In the genomic region with DNA sequence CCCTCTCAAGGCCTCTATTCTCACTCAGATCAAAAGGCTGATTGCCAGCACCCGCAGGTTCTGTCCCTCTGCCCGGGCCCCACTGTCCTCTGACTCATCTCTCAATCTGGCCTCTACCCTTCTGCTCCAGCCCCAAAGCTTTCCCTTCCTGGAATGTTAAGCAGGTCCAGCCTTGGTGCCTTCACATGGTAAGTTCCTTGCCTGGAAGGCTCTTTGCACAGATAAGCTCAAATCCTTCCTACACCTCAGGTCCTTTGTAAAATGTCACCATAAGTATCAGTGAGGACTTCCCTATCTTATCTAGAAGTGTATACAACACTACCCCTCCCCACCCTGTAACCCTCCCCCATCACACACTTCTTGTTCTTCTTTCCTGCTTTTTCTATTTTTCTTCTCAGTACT, we compare ENCODE assay signal across 9 cellular contexts. TPM values are rescaled to one million over a fixed set of nuclear protein-coding genes. Genes with fewer than 3 reads are reported as not detected.
A peak's percentile ranks its signal among the peaks of the same experiment; 100 is the strongest.
DNase-seq lines count a peak whose midpoint lies in the region; ATAC-seq, FAIRE-seq and TF ChIP-seq lines count a peak whose summit lies in the region.
"Had no signal": no experiment of that assay in that cellular context is flagged by ENCODE, and none has a peak within 500 bp of the region (broad histone marks: within the 10 kb centered on the region; RNA-seq: fewer than 3 reads in every experiment).

No MANE protein-coding gene starts in this region.

- H3K27me3 Mint-ChIP-seq in effector memory CD8-positive, alpha-beta T cell = no peaks in the 10 kb centered on the region
- H3K27me3 Mint-ChIP-seq: activated CD8-positive, alpha-beta memory T cell treated with anti-CD3 and anti-CD28 coated beads, Interleukin-2, amount 10 ng/mL, durations not matched to agents 7 days and 5 days had no signal

- no peaks in the 10 kb centered on the region for H3K9me3 Mint-ChIP-seq in effector memory CD8-positive, alpha-beta T cell

- H3K4me1 ChIP-seq in left ventricle myocardium inferior = peaks cover 24% of the 10 kb centered on the region

- H3K27ac Mint-ChIP-seq in effector memory CD8-positive, alpha-beta T cell = peak overlapping the region; percentile 20 to 81

- DNase-seq in left ventricle myocardium inferior (no peak), left ventricle myocardium superior (no peak), urothelium cell line (ENCODE audit: low spot score) (peak; percentile 48)
- no peak for DNase-seq in effector memory CD8-positive, alpha-beta T cell
- DNase-seq: activated CD8-positive, alpha-beta memory T cell treated with anti-CD3 and anti-CD28 coated beads, Interleukin-2, amount 10 ng/mL, durations not matched to agents 7 days and 5 days had no signal

- peaks cover 14% of the 10 kb centered on the region for H3K36me3 Mint-ChIP-seq in effector memory CD8-positive, alpha-beta T cell (ENCODE audit: insufficient read depth)

- H3K9me3 ChIP-seq in left ventricle myocardium inferior (replicated peaks) = no peaks in the 10 kb centered on the region
- H3K9me3 ChIP-seq: BLaER1 treated with 17β-estradiol and CSF1 and Interleukin-3, amounts not matched to agents 10 nM and 100 nM; thoracic aorta had no signal

- H3K4me3 ChIP-seq in left ventricle myocardium inferior = no peak overlapping the region
- H3K4me3 ChIP-seq: BLaER1 treated with 17β-estradiol and CSF1 and Interleukin-3, amounts not matched to agents 10 nM and 100 nM; thoracic aorta had no signal

- ATAC-seq in left ventricle myocardium superior (no peak), GM18498 (IDR thresholded peaks at IDR 0.05; ENCODE audit: unreplicated experiment) (no peak), GM18517 (IDR thresholded peaks at IDR 0.05; ENCODE audit: unreplicated experiment) (no peak)
- no peak for ATAC-seq in effector memory CD8-positive, alpha-beta T cell (replicated peaks)
- ATAC-seq: activated CD8-positive, alpha-beta memory T cell treated with anti-CD3 and anti-CD28 coated beads, Interleukin-2, amount 10 ng/mL, durations not matched to agents 7 days and 5 days had no signal

- intact Hi-C loops in left ventricle myocardium inferior (cut with micrococcal nuclease) = no loop called here
- intact Hi-C loops in left ventricle myocardium superior (cut with micrococcal nuclease) = no loop called here

- peak overlapping the region; percentile 25 for H3K27ac ChIP-seq in left ventricle myocardium inferior (replicated peaks)
- H3K27ac ChIP-seq: BLaER1 treated with 17β-estradiol and CSF1 and Interleukin-3, amounts not matched to agents 10 nM and 100 nM; thoracic aorta had no signal

- peaks cover 3 to 7% of the 10 kb centered on the region in 2 donors for H3K4me1 Mint-ChIP-seq in effector memory CD8-positive, alpha-beta T cell (ENCODE audit: low read depth in 2 of 2)
- H3K4me1 Mint-ChIP-seq: activated CD8-positive, alpha-beta memory T cell treated with anti-CD3 and anti-CD28 coated beads, Interleukin-2, amount 10 ng/mL, durations not matched to agents 7 days and 5 days had no signal

- peaks cover 21% of the 10 kb centered on the region for H3K36me3 ChIP-seq in left ventricle myocardium inferior
- H3K36me3 ChIP-seq: thoracic aorta had no signal

- no peak for FAIRE-seq in urothelium cell line (lab: Jason Lieb, UNC)

- no peak for TF ChIP-seq CTCF in left ventricle myocardium inferior (IDR thresholded peaks at IDR 0.05; ENCODE audit: borderline replicate concordance)

- H3K4me3 Mint-ChIP-seq in effector memory CD8-positive, alpha-beta T cell = no peak overlapping the region
- H3K4me3 Mint-ChIP-seq: activated CD8-positive, alpha-beta memory T cell treated with anti-CD3 and anti-CD28 coated beads, Interleukin-2, amount 10 ng/mL, durations not matched to agents 7 days and 5 days had no signal

- no peaks in the 10 kb centered on the region for H3K27me3 ChIP-seq in left ventricle myocardium inferior (ENCODE audit: low read depth)
- H3K27me3 ChIP-seq: BLaER1 treated with 17β-estradiol and CSF1 and Interleukin-3, amounts not matched to agents 10 nM and 100 nM had no signal

RNA-seq across cellular contexts. Expression of gene LPCAT3, which starts 22.2 kb away (rescaled TPM):
- total RNA-seq in left ventricle myocardium inferior (35.1 TPM), left ventricle myocardium superior (55.9 TPM)

RNA-seq across cellular contexts. Expression of gene EMG1, which starts 25.3 kb away (rescaled TPM):
- 44.3 TPM for total RNA-seq in left ventricle myocardium inferior
- 39.4 TPM for total RNA-seq in left ventricle myocardium superior

RNA-seq across cellular contexts. Expression of gene PHB2, which starts 25.6 kb away (rescaled TPM):
- total RNA-seq in left ventricle myocardium inferior (142 TPM), left ventricle myocardium superior (150 TPM)

RNA-seq across cellular contexts. Expression of gene PTPN6, which starts 44.9 kb away (rescaled TPM):
- total RNA-seq in left ventricle myocardium inferior (6.7 TPM), left ventricle myocardium superior (6.0 TPM)

RNA-seq across cellular contexts. Expression of gene C12orf57, which starts 52.2 kb away (rescaled TPM):
- 227 TPM for total RNA-seq in left ventricle myocardium inferior
- total RNA-seq in left ventricle myocardium superior = 238 TPM
